Comparison of ENCODE assay signal across 8 cellular contexts in genomic region chr7:97117035-97117371, GRCh38. TPM values are rescaled to one million over a fixed set of nuclear protein-coding genes. Genes with fewer than 3 reads are reported as not detected.
A peak's percentile ranks its signal among the peaks of the same experiment; 100 is the strongest.
DNase-seq lines count a peak whose midpoint lies in the region; FAIRE-seq and TF ChIP-seq lines count a peak whose summit lies in the region.

No MANE protein-coding gene starts in this region.

- H2AFZ ChIP-seq in astrocyte (ENCODE audit: low read depth, low read length): peak overlapping the region; percentile 99
- peak overlapping the region; percentile 77 for H2AFZ ChIP-seq in keratinocyte (ENCODE audit: control insufficient read depth, low read length)

- H3K27me3 ChIP-seq in HUES6 (ENCODE audit: control insufficient read depth, insufficient read depth, low read length): no peaks in the 10 kb centered on the region
- H3K27me3 ChIP-seq in astrocyte (ENCODE audit: insufficient read depth, low read length): no peaks in the 10 kb centered on the region
- H3K27me3 ChIP-seq in keratinocyte (ENCODE audit: control insufficient read depth, extremely low read depth, insufficient read depth, low read length): no peaks in the 10 kb centered on the region
- peaks cover 4% of the 10 kb centered on the region for H3K27me3 ChIP-seq in suprapubic skin

- WGBS in suprapubic skin: 73% methylated on average over 9 of the region's 9 CpGs

- peak overlapping the region; percentile 95 for H3K27ac Mint-ChIP-seq in astrocyte (ENCODE audit: unreplicated experiment)

- TF ChIP-seq CTCF in astrocyte (IDR thresholded peaks at IDR 0.05; ENCODE audit: insufficient read depth, low read depth, low read length) (no peak), keratinocyte (optimal IDR thresholded peaks at IDR 0.05 in 1 of 3, IDR thresholded peaks at IDR 0.05 in 1 of 3, conservative IDR thresholded peaks at IDR 0.05 in 1 of 3; ENCODE audit: extremely low read depth in 1 of 3, insufficient read depth in 2 of 3, low read length in 3 of 3) (no peak), suprapubic skin (IDR thresholded peaks at IDR 0.05) (no peak)

- H3K4me1 Mint-ChIP-seq in astrocyte (ENCODE audit: low read depth, unreplicated experiment): peaks cover 3% of the 10 kb centered on the region

- no peaks in the 10 kb centered on the region for H3K9me3 Mint-ChIP-seq in astrocyte (ENCODE audit: unreplicated experiment)

- H3K9ac ChIP-seq in HUES6 (ENCODE audit: low read length) (peak overlapping the region; percentile 72), astrocyte (ENCODE audit: low read length) (peak overlapping the region; percentile 90), keratinocyte (ENCODE audit: control insufficient read depth, extremely low read depth, insufficient read depth, low read length) (peak overlapping the region; percentile 90)

- no peak for TF ChIP-seq EP300 in suprapubic skin (IDR thresholded peaks at IDR 0.05)

- FAIRE-seq in astrocyte (lab: Jason Lieb, UNC) (no peak), keratinocyte (lab: Jason Lieb, UNC) (no peak)

- H3K27ac ChIP-seq in HUES6 (ENCODE audit: low read depth, low read length): peak overlapping the region; percentile 45; the same call in 1 of the 2 replicates
- no peak overlapping the region for H3K27ac ChIP-seq in astrocyte (ENCODE audit: low read depth, low read length)
- H3K27ac ChIP-seq in keratinocyte (ENCODE audit: control insufficient read depth, insufficient read depth, low read length): peak overlapping the region; percentile 35
- peak overlapping the region; percentile 73 for H3K27ac ChIP-seq in suprapubic skin

- H3K36me3 ChIP-seq in HUES6 (ENCODE audit: control insufficient read depth, insufficient read depth, low read length) (no peaks in the 10 kb centered on the region), astrocyte (ENCODE audit: insufficient read depth, low read length) (no peaks in the 10 kb centered on the region), keratinocyte (ENCODE audit: control insufficient read depth in 2 of 2, extremely low read depth in 1 of 2, insufficient read depth in 2 of 2, low read length in 2 of 2) (no peaks in the 10 kb centered on the region), suprapubic skin (no peaks in the 10 kb centered on the region)

- no peaks in the 10 kb centered on the region for H3K9me1 ChIP-seq in keratinocyte (ENCODE audit: control insufficient read depth, extremely low read depth, insufficient read depth, low read length)

- H4K20me1 ChIP-seq in astrocyte (ENCODE audit: insufficient read depth, low read length): no peaks in the 10 kb centered on the region
- no peaks in the 10 kb centered on the region for H4K20me1 ChIP-seq in keratinocyte (ENCODE audit: control insufficient read depth, extremely low read depth, insufficient read depth, low read length)

- DNase-seq in astrocyte (ENCODE audit: low read depth): no peak
- DNase-seq in keratinocyte (ENCODE audit: low read depth, low spot score): no peak
- no peak for DNase-seq in suprapubic skin (ENCODE audit: low spot score in 2 of 2)
- no peak for DNase-seq in NCI-H1048 (lab: John Stamatoyannopoulos, UW)
- no peak for DNase-seq in GM19238 (ENCODE audit: insufficient read length, low spot score)
- no peak for DNase-seq in stimulated activated CD4-positive, alpha-beta T cell treated with anti-CD3 and anti-CD28 coated beads, Interleukin-1b, Interleukin-23, amount 100 ng/mL, for 48 hours
- no peak for DNase-seq in NCI-H128 (lab: John Stamatoyannopoulos, UW; ENCODE audit: unreplicated experiment)

- no peak for TF ChIP-seq POLR2A in suprapubic skin (IDR thresholded peaks at IDR 0.05)

- H3K36me3 Mint-ChIP-seq in astrocyte (ENCODE audit: low read depth, unreplicated experiment): no peaks in the 10 kb centered on the region

- H3K9me3 ChIP-seq in HUES6 (ENCODE audit: control insufficient read depth, insufficient read depth, low read depth, low read length) (no peaks in the 10 kb centered on the region), astrocyte (ENCODE audit: insufficient read depth, low read depth, low read length) (no peaks in the 10 kb centered on the region), keratinocyte (ENCODE audit: control insufficient read depth, low read depth, low read length) (no peaks in the 10 kb centered on the region), suprapubic skin (no peaks in the 10 kb centered on the region)

- H3K79me2 ChIP-seq in astrocyte (ENCODE audit: insufficient read depth, low read length) (peaks cover 5% of the 10 kb centered on the region), keratinocyte (ENCODE audit: control insufficient read depth, insufficient read depth, low read length) (peaks cover 34% of the 10 kb centered on the region)

- dilution Hi-C loops in keratinocyte (cut with MboI; ENCODE audit: extremely low pct_ligation_motif_present, low sequenced_read_pairs): no loop called here

- H3K4me2 ChIP-seq in astrocyte (ENCODE audit: low read length) (peak overlapping the region; percentile 98), keratinocyte (ENCODE audit: control insufficient read depth, extremely low read depth, insufficient read depth, low read depth, low read length) (peak overlapping the region; percentile 64)

- peak overlapping the region; percentile 94 for H3K4me3 Mint-ChIP-seq in astrocyte (ENCODE audit: unreplicated experiment)

- peaks cover 7% of the 10 kb centered on the region; the same call in 1 of the 2 replicates for H3K4me1 ChIP-seq in HUES6 (ENCODE audit: control insufficient read depth, insufficient read depth, low read length)
- no peaks in the 10 kb centered on the region for H3K4me1 ChIP-seq in astrocyte (ENCODE audit: insufficient read depth, low read length)
- peaks cover 2% of the 10 kb centered on the region for H3K4me1 ChIP-seq in keratinocyte (ENCODE audit: control insufficient read depth, extremely low read depth, insufficient read depth, low read length)
- H3K4me1 ChIP-seq in suprapubic skin: peaks cover 18% of the 10 kb centered on the region

- no peaks in the 10 kb centered on the region for H3K27me3 Mint-ChIP-seq in astrocyte (ENCODE audit: low read depth, unreplicated experiment)

- peak overlapping the region; percentile 53 for H3K4me3 ChIP-seq in HUES6 (ENCODE audit: low read depth, low read length)
- peak overlapping the region; percentile 98 for H3K4me3 ChIP-seq in astrocyte (ENCODE audit: insufficient read depth, low read depth, low read length)
- peak overlapping the region; percentile 19 to 99 (median 95) for H3K4me3 ChIP-seq in keratinocyte (ENCODE audit: control insufficient read depth in 2 of 3, extremely low read depth in 1 of 3, insufficient read depth in 2 of 3, low read depth in 1 of 3, low read length in 3 of 3)
- peak overlapping the region; percentile 68 for H3K4me3 ChIP-seq in suprapubic skin

RNA-seq across cellular contexts. Expression of gene SDHAF3, which starts 0.5 kb away (rescaled TPM):
- total RNA-seq in astrocyte: 10.8 and 12.7 TPM in 2 replicates
- 16.9 to 32.8 TPM (median 18.4 TPM) in 3 replicates for polyA plus RNA-seq in keratinocyte
- 7.0 TPM for polyA plus RNA-seq in keratinocyte (2011; ENCODE audit: low read depth)
- 19.5 and 34.2 TPM in 2 replicates for polyA plus RNA-seq in keratinocyte (2011; cell fraction: cytosol; rRNA removed)
- 7.0 and 9.2 TPM in 2 replicates for polyA plus RNA-seq in keratinocyte (2011; cell fraction: nucleus; rRNA removed)
- 10.5 and 36.8 TPM in 2 replicates for polyA plus RNA-seq in keratinocyte (2012; ENCODE audit: low replicate concordance)
- polyA minus RNA-seq in keratinocyte: 1.3 to 10.7 TPM (median 2.5 TPM) in 3 replicates
- 40.1 TPM for polyA minus RNA-seq in keratinocyte (2011; cell fraction: cytosol; rRNA and poly(A)+ RNA removed)
- polyA minus RNA-seq in keratinocyte (2011; cell fraction: nucleus; rRNA and poly(A)+ RNA removed): 3.1 and 3.3 TPM in 2 replicates
- total RNA-seq in suprapubic skin: 10 to 100 TPM in 2 of 4 donors, 1 to 10 TPM in 2; 8.9 to 12.1 (median 10.1) TPM
